In the genomic region with DNA sequence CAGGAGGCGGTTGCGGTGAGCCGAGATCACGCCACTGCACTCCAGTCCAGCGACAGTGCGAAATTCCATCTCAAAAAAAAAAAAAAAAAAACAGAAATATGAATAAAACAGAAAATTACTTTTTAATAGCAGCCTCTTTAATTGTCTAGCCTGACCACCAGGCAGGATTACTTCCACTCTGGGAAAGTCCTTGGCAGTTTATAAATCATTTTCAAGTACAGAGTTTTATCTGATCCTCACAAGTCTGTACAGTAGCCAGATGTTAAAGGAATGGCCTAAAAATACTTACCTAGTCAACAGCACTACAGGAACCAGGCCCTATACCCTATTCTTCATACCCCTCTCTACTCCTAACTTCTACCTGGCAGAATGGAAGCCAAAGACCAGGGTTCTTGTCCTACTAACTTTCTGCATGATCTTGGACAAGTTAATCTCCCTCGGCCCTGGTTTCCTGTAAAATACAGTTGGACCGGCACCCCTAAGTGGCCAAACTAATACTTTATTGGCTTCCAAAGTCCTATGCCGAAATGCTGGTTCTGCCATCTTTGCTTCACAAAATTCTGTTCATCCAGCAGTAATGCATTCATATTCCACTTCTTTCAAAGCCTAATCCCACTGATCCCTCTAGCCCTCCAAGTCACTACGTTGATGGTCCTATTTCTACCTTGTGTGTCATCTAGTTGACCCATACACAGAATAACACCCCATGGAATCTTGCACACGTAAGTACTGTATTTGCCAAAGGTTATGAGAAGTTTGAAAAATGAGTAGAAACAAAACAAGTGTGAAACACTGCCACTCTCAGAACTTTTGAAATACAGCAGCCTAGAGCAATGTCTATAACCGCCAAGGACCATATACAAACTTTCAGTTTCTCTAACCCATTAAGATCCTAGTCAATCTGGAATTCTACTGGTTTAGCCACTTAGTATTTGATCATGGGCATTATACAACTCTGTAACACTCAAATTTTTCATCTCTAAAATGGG, we compare ENCODE assay signal across 1 cellular context.
TF ChIP-seq lines count a peak whose summit lies in the region.

No MANE protein-coding gene starts in this region.

TF ChIP-seq in HepG2, 621 proteins besides CTCF, POLR2A, EP300 and RAD21 (continued from another document and continues in another):
- TF ChIP-seq TFDP1 (CRISPR knock-in tag; IDR thresholded peaks at IDR 0.05; ENCODE audit: borderline replicate concordance) (no peak), RBFOX2 (IDR thresholded peaks at IDR 0.05; ENCODE audit: low read depth, low read length) (peak; percentile 61; the same call in 1 of the 2 replicates), ZNF12 (CRISPR knock-in tag; IDR thresholded peaks at IDR 0.05) (peak; percentile 36; the same call in 1 of the 2 replicates), ZNF713 (CRISPR knock-in tag; IDR thresholded peaks at IDR 0.05) (no peak), NR2F6 (IDR thresholded peaks at IDR 0.05) (peak; percentile 12; the same call in 1 of the 2 replicates), NR2F6 (CRISPR knock-in tag; IDR thresholded peaks at IDR 0.05) (no peak), KAT2B (IDR thresholded peaks at IDR 0.05; ENCODE audit: borderline replicate concordance, low read depth, low read length) (no peak), AKNA (CRISPR knock-in tag; IDR thresholded peaks at IDR 0.05; ENCODE audit: borderline replicate concordance) (no peak), NR1H2 (CRISPR knock-in tag; IDR thresholded peaks at IDR 0.05; ENCODE audit: borderline replicate concordance, low read depth) (no peak), HNRNPH1 (optimal IDR thresholded peaks at IDR 0.05; ENCODE audit: low read depth, low read length) (no peak), POGK (CRISPR knock-in tag; conservative IDR thresholded peaks at IDR 0.05) (0 out of 2 replicates have a peak, but pooled peaks have one; percentile 23), MLLT10 (CRISPR knock-in tag; IDR thresholded peaks at IDR 0.05) (no peak), AGO2 (optimal IDR thresholded peaks at IDR 0.05; ENCODE audit: low read depth, low read length) (peak; percentile 31), MBD4 (IDR thresholded peaks at IDR 0.05; ENCODE audit: borderline replicate concordance, low read length) (peak; percentile 85; the same call in 1 of the 2 replicates), MED1 (CRISPR knock-in tag; IDR thresholded peaks at IDR 0.05) (0 out of 2 replicates have a peak, but pooled peaks have one; percentile 28), CC2D1A (CRISPR knock-in tag; IDR thresholded peaks at IDR 0.05) (peak; percentile 25; the same call in 1 of the 2 replicates), IKZF4 (CRISPR knock-in tag; IDR thresholded peaks at IDR 0.05; ENCODE audit: borderline replicate concordance, low read depth, not compliant biosample characterization) (no peak), NAIF1 (CRISPR knock-in tag; IDR thresholded peaks at IDR 0.05; ENCODE audit: borderline replicate concordance) (no peak; the same call in 1 of the 2 replicates), ZBED4 (CRISPR knock-in tag; IDR thresholded peaks at IDR 0.05; ENCODE audit: borderline replicate concordance) (no peak), ZFP36L1 (CRISPR knock-in tag; IDR thresholded peaks at IDR 0.05) (0 out of 2 replicates have a peak, but pooled peaks have one; percentile 32), ZNF598 (CRISPR knock-in tag; IDR thresholded peaks at IDR 0.05; ENCODE audit: borderline replicate concordance) (0 out of 2 replicates have a peak, but pooled peaks have one; percentile 2), RFX3 (CRISPR knock-in tag; IDR thresholded peaks at IDR 0.05) (no peak), ZNF510 (CRISPR knock-in tag; IDR thresholded peaks at IDR 0.05; ENCODE audit: low read depth) (no peak), ERF (CRISPR knock-in tag; IDR thresholded peaks at IDR 0.05) (0 out of 2 replicates have a peak, but pooled peaks have one; percentile 12), SMYD3 (CRISPR knock-in tag; IDR thresholded peaks at IDR 0.05) (no peak), ZFP37 (CRISPR knock-in tag; IDR thresholded peaks at IDR 0.05; ENCODE audit: borderline replicate concordance) (peak; percentile 70; the same call in 1 of the 2 replicates)
- TF ChIP-seq, protein P1, sequence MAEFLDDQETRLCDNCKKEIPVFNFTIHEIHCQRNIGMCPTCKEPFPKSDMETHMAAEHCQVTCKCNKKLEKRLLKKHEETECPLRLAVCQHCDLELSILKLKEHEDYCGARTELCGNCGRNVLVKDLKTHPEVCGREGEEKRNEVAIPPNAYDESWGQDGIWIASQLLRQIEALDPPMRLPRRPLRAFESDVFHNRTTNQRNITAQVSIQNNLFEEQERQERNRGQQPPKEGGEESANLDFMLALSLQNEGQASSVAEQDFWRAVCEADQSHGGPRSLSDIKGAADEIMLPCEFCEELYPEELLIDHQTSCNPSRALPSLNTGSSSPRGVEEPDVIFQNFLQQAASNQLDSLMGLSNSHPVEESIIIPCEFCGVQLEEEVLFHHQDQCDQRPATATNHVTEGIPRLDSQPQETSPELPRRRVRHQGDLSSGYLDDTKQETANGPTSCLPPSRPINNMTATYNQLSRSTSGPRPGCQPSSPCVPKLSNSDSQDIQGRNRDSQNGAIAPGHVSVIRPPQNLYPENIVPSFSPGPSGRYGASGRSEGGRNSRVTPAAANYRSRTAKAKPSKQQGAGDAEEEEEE (CRISPR knock-in tag; IDR thresholded peaks at IDR 0.05; ENCODE audit: borderline replicate concordance): no peak
- TF ChIP-seq, protein P2, sequence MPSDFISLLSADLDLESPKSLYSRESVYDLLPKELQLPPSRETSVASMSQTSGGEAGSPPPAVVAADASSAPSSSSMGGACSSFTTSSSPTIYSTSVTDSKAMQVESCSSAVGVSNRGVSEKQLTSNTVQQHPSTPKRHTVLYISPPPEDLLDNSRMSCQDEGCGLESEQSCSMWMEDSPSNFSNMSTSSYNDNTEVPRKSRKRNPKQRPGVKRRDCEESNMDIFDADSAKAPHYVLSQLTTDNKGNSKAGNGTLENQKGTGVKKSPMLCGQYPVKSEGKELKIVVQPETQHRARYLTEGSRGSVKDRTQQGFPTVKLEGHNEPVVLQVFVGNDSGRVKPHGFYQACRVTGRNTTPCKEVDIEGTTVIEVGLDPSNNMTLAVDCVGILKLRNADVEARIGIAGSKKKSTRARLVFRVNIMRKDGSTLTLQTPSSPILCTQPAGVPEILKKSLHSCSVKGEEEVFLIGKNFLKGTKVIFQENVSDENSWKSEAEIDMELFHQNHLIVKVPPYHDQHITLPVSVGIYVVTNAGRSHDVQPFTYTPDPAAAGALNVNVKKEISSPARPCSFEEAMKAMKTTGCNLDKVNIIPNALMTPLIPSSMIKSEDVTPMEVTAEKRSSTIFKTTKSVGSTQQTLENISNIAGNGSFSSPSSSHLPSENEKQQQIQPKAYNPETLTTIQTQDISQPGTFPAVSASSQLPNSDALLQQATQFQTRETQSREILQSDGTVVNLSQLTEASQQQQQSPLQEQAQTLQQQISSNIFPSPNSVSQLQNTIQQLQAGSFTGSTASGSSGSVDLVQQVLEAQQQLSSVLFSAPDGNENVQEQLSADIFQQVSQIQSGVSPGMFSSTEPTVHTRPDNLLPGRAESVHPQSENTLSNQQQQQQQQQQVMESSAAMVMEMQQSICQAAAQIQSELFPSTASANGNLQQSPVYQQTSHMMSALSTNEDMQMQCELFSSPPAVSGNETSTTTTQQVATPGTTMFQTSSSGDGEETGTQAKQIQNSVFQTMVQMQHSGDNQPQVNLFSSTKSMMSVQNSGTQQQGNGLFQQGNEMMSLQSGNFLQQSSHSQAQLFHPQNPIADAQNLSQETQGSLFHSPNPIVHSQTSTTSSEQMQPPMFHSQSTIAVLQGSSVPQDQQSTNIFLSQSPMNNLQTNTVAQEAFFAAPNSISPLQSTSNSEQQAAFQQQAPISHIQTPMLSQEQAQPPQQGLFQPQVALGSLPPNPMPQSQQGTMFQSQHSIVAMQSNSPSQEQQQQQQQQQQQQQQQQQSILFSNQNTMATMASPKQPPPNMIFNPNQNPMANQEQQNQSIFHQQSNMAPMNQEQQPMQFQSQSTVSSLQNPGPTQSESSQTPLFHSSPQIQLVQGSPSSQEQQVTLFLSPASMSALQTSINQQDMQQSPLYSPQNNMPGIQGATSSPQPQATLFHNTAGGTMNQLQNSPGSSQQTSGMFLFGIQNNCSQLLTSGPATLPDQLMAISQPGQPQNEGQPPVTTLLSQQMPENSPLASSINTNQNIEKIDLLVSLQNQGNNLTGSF (CRISPR knock-in tag; IDR thresholded peaks at IDR 0.05): no peak
- TF ChIP-seq, protein P3, sequence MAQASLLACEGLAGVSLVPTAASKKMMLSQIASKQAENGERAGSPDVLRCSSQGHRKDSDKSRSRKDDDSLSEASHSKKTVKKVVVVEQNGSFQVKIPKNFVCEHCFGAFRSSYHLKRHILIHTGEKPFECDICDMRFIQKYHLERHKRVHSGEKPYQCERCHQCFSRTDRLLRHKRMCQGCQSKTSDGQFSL (CRISPR knock-in tag; IDR thresholded peaks at IDR 0.05): no peak
- TF ChIP-seq, protein P4, sequence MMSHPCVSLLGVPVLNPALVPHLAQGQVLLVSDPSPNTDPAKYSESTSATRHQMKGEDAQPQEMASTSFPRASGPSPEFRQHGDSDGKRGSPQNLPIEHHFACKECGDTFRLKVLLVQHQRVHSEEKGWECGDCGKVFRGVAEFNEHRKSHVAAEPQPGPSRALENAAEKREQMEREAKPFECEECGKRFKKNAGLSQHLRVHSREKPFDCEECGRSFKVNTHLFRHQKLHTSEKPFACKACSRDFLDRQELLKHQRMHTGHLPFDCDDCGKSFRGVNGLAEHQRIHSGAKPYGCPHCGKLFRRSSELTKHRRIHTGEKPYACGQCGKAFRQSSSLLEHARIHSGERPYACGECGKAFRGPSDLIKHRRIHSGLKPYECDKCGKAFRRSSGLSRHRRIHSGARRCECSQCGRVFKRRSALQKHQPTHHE (CRISPR knock-in tag; IDR thresholded peaks at IDR 0.05; ENCODE audit: borderline replicate concordance): 0 out of 2 replicates have a peak, but pooled peaks have one; percentile 21
